1 cellular context compared by ENCODE assay signal in genomic region chr16:73048292-73049050, GRCh38.
TF ChIP-seq lines count a peak whose summit lies in the region.

No MANE protein-coding gene starts in this region.

TF ChIP-seq in HepG2, 621 proteins besides CTCF, POLR2A, EP300 and RAD21 (continued from another document and continues in another):
- peak; percentile 24; the same call in 1 of the 2 replicates for TF ChIP-seq KMT2B (CRISPR knock-in tag; IDR thresholded peaks at IDR 0.05)
- no peak for TF ChIP-seq PPARG (CRISPR knock-in tag; conservative IDR thresholded peaks at IDR 0.05)
- TF ChIP-seq STAG1 (CRISPR knock-in tag; IDR thresholded peaks at IDR 0.05): no peak; the same call in none of the 2 replicates
- TF ChIP-seq KLF6 (CRISPR knock-in tag; IDR thresholded peaks at IDR 0.05): no peak
- no peak; the same call in 1 of the 2 replicates for TF ChIP-seq ZNF33B (CRISPR knock-in tag; IDR thresholded peaks at IDR 0.05)
- no peak for TF ChIP-seq ZBTB1 (CRISPR knock-in tag; IDR thresholded peaks at IDR 0.05; ENCODE audit: borderline replicate concordance)
- TF ChIP-seq ZXDC (CRISPR knock-in tag; IDR thresholded peaks at IDR 0.05): peak; percentile 87; the same call in 1 of the 2 replicates
- no peak; the same call in 1 of the 2 replicates for TF ChIP-seq RFX5 (IDR thresholded peaks at IDR 0.05; ENCODE audit: low read depth, low read length)
- TF ChIP-seq GMEB1 (CRISPR knock-in tag; IDR thresholded peaks at IDR 0.05; ENCODE audit: borderline replicate concordance): no peak
- TF ChIP-seq XBP1 (CRISPR knock-in tag; IDR thresholded peaks at IDR 0.05): no peak
- no peak for TF ChIP-seq GPN1 (CRISPR knock-in tag; IDR thresholded peaks at IDR 0.05; ENCODE audit: borderline replicate concordance)
- TF ChIP-seq ZSCAN31 (CRISPR knock-in tag; IDR thresholded peaks at IDR 0.05; ENCODE audit: low read depth): no peak; the same call in 1 of the 2 replicates
- TF ChIP-seq CREBL2 (CRISPR knock-in tag; IDR thresholded peaks at IDR 0.05; ENCODE audit: borderline replicate concordance): no peak
- no peak for TF ChIP-seq SP140L (CRISPR knock-in tag; IDR thresholded peaks at IDR 0.05; ENCODE audit: borderline replicate concordance)
- TF ChIP-seq ZNF792 (CRISPR knock-in tag; IDR thresholded peaks at IDR 0.05): peak; percentile 43; the same call in 1 of the 2 replicates
- TF ChIP-seq ZNF547 (CRISPR knock-in tag; IDR thresholded peaks at IDR 0.05): no peak; the same call in 1 of the 2 replicates
- no peak for TF ChIP-seq CEBPZ (IDR thresholded peaks at IDR 0.05; ENCODE audit: low read length)
- no peak for TF ChIP-seq NR0B2 (CRISPR knock-in tag; IDR thresholded peaks at IDR 0.05)
- no peak for TF ChIP-seq NR3C1 (CRISPR knock-in tag; IDR thresholded peaks at IDR 0.05)
- TF ChIP-seq MLX (CRISPR knock-in tag; IDR thresholded peaks at IDR 0.05): no peak
- peak; percentile 25; the same call in 1 of the 2 replicates for TF ChIP-seq SAP130 (CRISPR knock-in tag; IDR thresholded peaks at IDR 0.05; ENCODE audit: low read depth)
- peak in 1 of 2 experiments; percentile 21; a peak in 1 of 4 replicates for TF ChIP-seq KLF16 (CRISPR knock-in tag; IDR thresholded peaks at IDR 0.05)
- no peak for TF ChIP-seq KLF11 (CRISPR knock-in tag; IDR thresholded peaks at IDR 0.05)
- no peak; the same call in 1 of the 2 replicates for TF ChIP-seq ZBTB20 (CRISPR knock-in tag; IDR thresholded peaks at IDR 0.05; ENCODE audit: borderline replicate concordance, low read depth)
- no peak for TF ChIP-seq PHF5A (CRISPR knock-in tag; IDR thresholded peaks at IDR 0.05; ENCODE audit: low read depth, unreplicated experiment)
- TF ChIP-seq SMAD9 (CRISPR knock-in tag; IDR thresholded peaks at IDR 0.05): no peak
- peak; percentile 67; the same call in 1 of the 2 replicates for TF ChIP-seq ZNF431 (CRISPR knock-in tag; IDR thresholded peaks at IDR 0.05; ENCODE audit: borderline replicate concordance, low read depth)
- no peak for TF ChIP-seq DNMT1 (CRISPR knock-in tag; IDR thresholded peaks at IDR 0.05)
- TF ChIP-seq KLF9 (CRISPR knock-in tag; IDR thresholded peaks at IDR 0.05; ENCODE audit: low read depth): no peak
- no peak for TF ChIP-seq ZZZ3 (CRISPR knock-in tag; IDR thresholded peaks at IDR 0.05; ENCODE audit: borderline replicate concordance)
- TF ChIP-seq NFE2L2 (IDR thresholded peaks at IDR 0.05; ENCODE audit: low read length): no peak
- TF ChIP-seq LRRFIP1 (CRISPR knock-in tag; conservative IDR thresholded peaks at IDR 0.05): no peak
- TF ChIP-seq RNF219 (CRISPR knock-in tag; IDR thresholded peaks at IDR 0.05): 0 out of 2 replicates have a peak, but pooled peaks have one; percentile 41
- TF ChIP-seq ZNF570 (CRISPR knock-in tag; IDR thresholded peaks at IDR 0.05; ENCODE audit: borderline replicate concordance): no peak
- TF ChIP-seq MED13 (CRISPR knock-in tag; IDR thresholded peaks at IDR 0.05): no peak
- no peak for TF ChIP-seq ZNF496 (CRISPR knock-in tag; IDR thresholded peaks at IDR 0.05; ENCODE audit: insufficient replicate concordance)
- TF ChIP-seq NR2C2 (CRISPR knock-in tag; IDR thresholded peaks at IDR 0.05; ENCODE audit: borderline replicate concordance): peak; percentile 82
- no peak for TF ChIP-seq ZNF251 (CRISPR knock-in tag; IDR thresholded peaks at IDR 0.05)
- peak; percentile 83; the same call in 1 of the 2 replicates for TF ChIP-seq ZNF224 (CRISPR knock-in tag; IDR thresholded peaks at IDR 0.05)
- TF ChIP-seq THAP11 (CRISPR knock-in tag; IDR thresholded peaks at IDR 0.05): peak; percentile 21; the same call in 1 of the 2 replicates
- TF ChIP-seq ZNF652 (CRISPR knock-in tag; IDR thresholded peaks at IDR 0.05; ENCODE audit: borderline replicate concordance, low read depth): 0 out of 2 replicates have a peak, but pooled peaks have one; percentile 29
- TF ChIP-seq, protein P1, sequence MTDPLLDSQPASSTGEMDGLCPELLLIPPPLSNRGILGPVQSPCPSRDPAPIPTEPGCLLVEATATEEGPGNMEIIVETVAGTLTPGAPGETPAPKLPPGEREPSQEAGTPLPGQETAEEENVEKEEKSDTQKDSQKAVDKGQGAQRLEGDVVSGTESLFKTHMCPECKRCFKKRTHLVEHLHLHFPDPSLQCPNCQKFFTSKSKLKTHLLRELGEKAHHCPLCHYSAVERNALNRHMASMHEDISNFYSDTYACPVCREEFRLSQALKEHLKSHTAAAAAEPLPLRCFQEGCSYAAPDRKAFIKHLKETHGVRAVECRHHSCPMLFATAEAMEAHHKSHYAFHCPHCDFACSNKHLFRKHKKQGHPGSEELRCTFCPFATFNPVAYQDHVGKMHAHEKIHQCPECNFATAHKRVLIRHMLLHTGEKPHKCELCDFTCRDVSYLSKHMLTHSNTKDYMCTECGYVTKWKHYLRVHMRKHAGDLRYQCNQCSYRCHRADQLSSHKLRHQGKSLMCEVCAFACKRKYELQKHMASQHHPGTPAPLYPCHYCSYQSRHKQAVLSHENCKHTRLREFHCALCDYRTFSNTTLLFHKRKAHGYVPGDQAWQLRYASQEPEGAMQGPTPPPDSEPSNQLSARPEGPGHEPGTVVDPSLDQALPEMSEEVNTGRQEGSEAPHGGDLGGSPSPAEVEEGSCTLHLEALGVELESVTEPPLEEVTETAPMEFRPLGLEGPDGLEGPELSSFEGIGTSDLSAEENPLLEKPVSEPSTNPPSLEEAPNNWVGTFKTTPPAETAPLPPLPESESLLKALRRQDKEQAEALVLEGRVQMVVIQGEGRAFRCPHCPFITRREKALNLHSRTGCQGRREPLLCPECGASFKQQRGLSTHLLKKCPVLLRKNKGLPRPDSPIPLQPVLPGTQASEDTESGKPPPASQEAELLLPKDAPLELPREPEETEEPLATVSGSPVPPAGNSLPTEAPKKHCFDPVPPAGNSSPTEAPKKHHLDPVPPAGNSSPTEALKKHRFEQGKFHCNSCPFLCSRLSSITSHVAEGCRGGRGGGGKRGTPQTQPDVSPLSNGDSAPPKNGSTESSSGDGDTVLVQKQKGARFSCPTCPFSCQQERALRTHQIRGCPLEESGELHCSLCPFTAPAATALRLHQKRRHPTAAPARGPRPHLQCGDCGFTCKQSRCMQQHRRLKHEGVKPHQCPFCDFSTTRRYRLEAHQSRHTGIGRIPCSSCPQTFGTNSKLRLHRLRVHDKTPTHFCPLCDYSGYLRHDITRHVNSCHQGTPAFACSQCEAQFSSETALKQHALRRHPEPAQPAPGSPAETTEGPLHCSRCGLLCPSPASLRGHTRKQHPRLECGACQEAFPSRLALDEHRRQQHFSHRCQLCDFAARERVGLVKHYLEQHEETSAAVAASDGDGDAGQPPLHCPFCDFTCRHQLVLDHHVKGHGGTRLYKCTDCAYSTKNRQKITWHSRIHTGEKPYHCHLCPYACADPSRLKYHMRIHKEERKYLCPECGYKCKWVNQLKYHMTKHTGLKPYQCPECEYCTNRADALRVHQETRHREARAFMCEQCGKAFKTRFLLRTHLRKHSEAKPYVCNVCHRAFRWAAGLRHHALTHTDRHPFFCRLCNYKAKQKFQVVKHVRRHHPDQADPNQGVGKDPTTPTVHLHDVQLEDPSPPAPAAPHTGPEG (CRISPR knock-in tag; IDR thresholded peaks at IDR 0.05): no peak
